Comparison of ENCODE assay signal across 1 cellular context in genomic region chr15:98529205-98530145, GRCh38.
TF ChIP-seq lines count a peak whose summit lies in the region.

No MANE protein-coding gene starts in this region.

TF ChIP-seq in HepG2, 621 proteins besides CTCF, POLR2A, EP300 and RAD21 (continued from another document):
- no peak for TF ChIP-seq ARID5B (CRISPR knock-in tag; IDR thresholded peaks at IDR 0.05)
- no peak for TF ChIP-seq PLSCR1 (CRISPR knock-in tag; IDR thresholded peaks at IDR 0.05; ENCODE audit: borderline replicate concordance)
- no peak for TF ChIP-seq SOX5 (CRISPR knock-in tag; IDR thresholded peaks at IDR 0.05; ENCODE audit: borderline replicate concordance)
- no peak for TF ChIP-seq PAWR (CRISPR knock-in tag; IDR thresholded peaks at IDR 0.05; ENCODE audit: borderline replicate concordance)
- no peak for TF ChIP-seq ZSCAN21 (CRISPR knock-in tag; IDR thresholded peaks at IDR 0.05; ENCODE audit: borderline replicate concordance)
- TF ChIP-seq NR2F6 (IDR thresholded peaks at IDR 0.05) = peak; percentile 67
- TF ChIP-seq NR2F6 (CRISPR knock-in tag; IDR thresholded peaks at IDR 0.05) = peak; percentile 81
- TF ChIP-seq SNAI1 (CRISPR knock-in tag; IDR thresholded peaks at IDR 0.05; ENCODE audit: borderline replicate concordance) = no peak
- no peak for TF ChIP-seq ZNF652 (CRISPR knock-in tag; IDR thresholded peaks at IDR 0.05; ENCODE audit: borderline replicate concordance, low read depth)
- TF ChIP-seq ZFX (CRISPR knock-in tag; IDR thresholded peaks at IDR 0.05; ENCODE audit: low read depth) = no peak
- no peak for TF ChIP-seq PRMT3 (CRISPR knock-in tag; IDR thresholded peaks at IDR 0.05; ENCODE audit: borderline replicate concordance, low read depth)
- TF ChIP-seq MLX (CRISPR knock-in tag; IDR thresholded peaks at IDR 0.05) = peak; percentile 39; the same call in 1 of the 2 replicates
- TF ChIP-seq MLXIP (CRISPR knock-in tag; IDR thresholded peaks at IDR 0.05; ENCODE audit: borderline replicate concordance) = no peak
- TF ChIP-seq ZNF350 (CRISPR knock-in tag; IDR thresholded peaks at IDR 0.05; ENCODE audit: borderline replicate concordance, low read depth) = no peak
- no peak for TF ChIP-seq ZNF367 (CRISPR knock-in tag; IDR thresholded peaks at IDR 0.05; ENCODE audit: borderline replicate concordance)
- TF ChIP-seq ZBTB8A (CRISPR knock-in tag; IDR thresholded peaks at IDR 0.05; ENCODE audit: borderline replicate concordance, low read depth) = no peak
- no peak for TF ChIP-seq JUNB (CRISPR knock-in tag; IDR thresholded peaks at IDR 0.05; ENCODE audit: borderline replicate concordance)
- no peak for TF ChIP-seq ZNF414 (CRISPR knock-in tag; IDR thresholded peaks at IDR 0.05)
- TF ChIP-seq IKZF4 (CRISPR knock-in tag; IDR thresholded peaks at IDR 0.05; ENCODE audit: borderline replicate concordance, low read depth, not compliant biosample characterization) = no peak
- TF ChIP-seq PPARG (CRISPR knock-in tag; conservative IDR thresholded peaks at IDR 0.05) = no peak
- TF ChIP-seq MTF1 (CRISPR knock-in tag; IDR thresholded peaks at IDR 0.05) = no peak
- no peak for TF ChIP-seq MED1 (CRISPR knock-in tag; IDR thresholded peaks at IDR 0.05)
- no peak for TF ChIP-seq MIER2 (CRISPR knock-in tag; IDR thresholded peaks at IDR 0.05)
- TF ChIP-seq RARA (CRISPR knock-in tag; IDR thresholded peaks at IDR 0.05) = peak; percentile 95
- no peak for TF ChIP-seq GATAD2A (CRISPR knock-in tag; IDR thresholded peaks at IDR 0.05)
- peak; percentile 63 for TF ChIP-seq ETV5 (CRISPR knock-in tag; IDR thresholded peaks at IDR 0.05; ENCODE audit: borderline replicate concordance)
- peak; percentile 27; the same call in 1 of the 2 replicates for TF ChIP-seq HNF4A (CRISPR knock-in tag; IDR thresholded peaks at IDR 0.05)
- no peak for TF ChIP-seq ZNF770 (CRISPR knock-in tag; IDR thresholded peaks at IDR 0.05)
- TF ChIP-seq FOXK2 (IDR thresholded peaks at IDR 0.05) = no peak
- no peak for TF ChIP-seq ONECUT2 (CRISPR knock-in tag; IDR thresholded peaks at IDR 0.05)
